Comparison of ENCODE assay signal across 8 cellular contexts in genomic region chr4:88803600-88804096, GRCh38.
DNase-seq lines count a peak whose midpoint lies in the region; ATAC-seq and TF ChIP-seq lines count a peak whose summit lies in the region.

No MANE protein-coding gene starts in this region.

- H3K4me3 Mint-ChIP-seq in activated CD8-positive, alpha-beta T cell treated with anti-CD3 and anti-CD28 coated beads, Interleukin-2, amount 10 ng/mL, durations not matched to agents 7 days and 5 days: no peak overlapping the region

- H3K27ac Mint-ChIP-seq in activated CD8-positive, alpha-beta T cell treated with anti-CD3 and anti-CD28 coated beads, Interleukin-2, amount 10 ng/mL, durations not matched to agents 7 days and 5 days: no peak overlapping the region

- no peaks in the 10 kb centered on the region for H3K36me3 Mint-ChIP-seq in activated CD8-positive, alpha-beta T cell treated with anti-CD3 and anti-CD28 coated beads, Interleukin-2, amount 10 ng/mL, durations not matched to agents 7 days and 5 days (ENCODE audit: low read depth)

- peaks cover 23% of the 10 kb centered on the region for H3K27me3 Mint-ChIP-seq in activated CD8-positive, alpha-beta T cell treated with anti-CD3 and anti-CD28 coated beads, Interleukin-2, amount 10 ng/mL, durations not matched to agents 7 days and 5 days (ENCODE audit: low read depth)

- POLR2A ChIA-PET in activated CD8-positive, alpha-beta T cell treated with anti-CD3 and anti-CD28 coated beads, Interleukin-2, amount 10 ng/mL, durations not matched to agents 7 days and 5 days (lab: Charles Lee): no interaction called here

- H3K4me1 Mint-ChIP-seq in activated CD8-positive, alpha-beta T cell treated with anti-CD3 and anti-CD28 coated beads, Interleukin-2, amount 10 ng/mL, durations not matched to agents 7 days and 5 days (ENCODE audit: low read depth): peaks cover 11% of the 10 kb centered on the region

- H3K9me3 Mint-ChIP-seq in activated CD8-positive, alpha-beta T cell treated with anti-CD3 and anti-CD28 coated beads, Interleukin-2, amount 10 ng/mL, durations not matched to agents 7 days and 5 days (ENCODE audit: insufficient read depth): no peaks in the 10 kb centered on the region

- CTCF ChIA-PET in activated CD8-positive, alpha-beta T cell treated with anti-CD3 and anti-CD28 coated beads, Interleukin-2, amount 10 ng/mL, durations not matched to agents 7 days and 5 days (lab: Charles Lee): interaction anchor here (1.3 kb wide), 1 partner anchor 264 kb away, joined by 3 read pairs; no protein-coding TSS in a partner anchor

- no peak for TF ChIP-seq CTCF in AG09319 (IDR thresholded peaks at IDR 0.05; ENCODE audit: low read depth, low read length)

- DNase-seq in AG09319 (ENCODE audit: extremely low read depth, low read depth) (peak; percentile 76), left colon (peak in 1 of 2 donors; percentile 62), T-helper 9 cell (no peak), hippocampal formation (lab: John Stamatoyannopoulos, UW) (no peak), NCI-H345 (lab: John Stamatoyannopoulos, UW) (no peak)
- no peak for DNase-seq in activated CD8-positive, alpha-beta T cell treated with anti-CD3 and anti-CD28 coated beads, Interleukin-2, amount 10 ng/mL, durations not matched to agents 7 days and 5 days

- ATAC-seq in GM19328 (IDR thresholded peaks at IDR 0.05; ENCODE audit: unreplicated experiment) (peak; percentile 61), HG03280 (IDR thresholded peaks at IDR 0.05; ENCODE audit: unreplicated experiment) (peak; percentile 65), left colon (peak; percentile 91)
- peak; percentile 71 for ATAC-seq in activated CD8-positive, alpha-beta T cell treated with anti-CD3 and anti-CD28 coated beads, Interleukin-2, amount 10 ng/mL, durations not matched to agents 7 days and 5 days

- intact Hi-C loops in left colon (cut with DNase I, micrococcal nuclease): no loop called here
